Comparison of ENCODE assay signal across 2 cellular contexts in genomic region chr6:121873595-121873994, GRCh38.
TF ChIP-seq lines count a peak whose summit lies in the region.

No MANE protein-coding gene starts in this region.

TF ChIP-seq in SK-N-SH, 30 proteins besides CTCF, POLR2A, EP300 and RAD21 (continued from another document):
- TF ChIP-seq, protein P1, sequence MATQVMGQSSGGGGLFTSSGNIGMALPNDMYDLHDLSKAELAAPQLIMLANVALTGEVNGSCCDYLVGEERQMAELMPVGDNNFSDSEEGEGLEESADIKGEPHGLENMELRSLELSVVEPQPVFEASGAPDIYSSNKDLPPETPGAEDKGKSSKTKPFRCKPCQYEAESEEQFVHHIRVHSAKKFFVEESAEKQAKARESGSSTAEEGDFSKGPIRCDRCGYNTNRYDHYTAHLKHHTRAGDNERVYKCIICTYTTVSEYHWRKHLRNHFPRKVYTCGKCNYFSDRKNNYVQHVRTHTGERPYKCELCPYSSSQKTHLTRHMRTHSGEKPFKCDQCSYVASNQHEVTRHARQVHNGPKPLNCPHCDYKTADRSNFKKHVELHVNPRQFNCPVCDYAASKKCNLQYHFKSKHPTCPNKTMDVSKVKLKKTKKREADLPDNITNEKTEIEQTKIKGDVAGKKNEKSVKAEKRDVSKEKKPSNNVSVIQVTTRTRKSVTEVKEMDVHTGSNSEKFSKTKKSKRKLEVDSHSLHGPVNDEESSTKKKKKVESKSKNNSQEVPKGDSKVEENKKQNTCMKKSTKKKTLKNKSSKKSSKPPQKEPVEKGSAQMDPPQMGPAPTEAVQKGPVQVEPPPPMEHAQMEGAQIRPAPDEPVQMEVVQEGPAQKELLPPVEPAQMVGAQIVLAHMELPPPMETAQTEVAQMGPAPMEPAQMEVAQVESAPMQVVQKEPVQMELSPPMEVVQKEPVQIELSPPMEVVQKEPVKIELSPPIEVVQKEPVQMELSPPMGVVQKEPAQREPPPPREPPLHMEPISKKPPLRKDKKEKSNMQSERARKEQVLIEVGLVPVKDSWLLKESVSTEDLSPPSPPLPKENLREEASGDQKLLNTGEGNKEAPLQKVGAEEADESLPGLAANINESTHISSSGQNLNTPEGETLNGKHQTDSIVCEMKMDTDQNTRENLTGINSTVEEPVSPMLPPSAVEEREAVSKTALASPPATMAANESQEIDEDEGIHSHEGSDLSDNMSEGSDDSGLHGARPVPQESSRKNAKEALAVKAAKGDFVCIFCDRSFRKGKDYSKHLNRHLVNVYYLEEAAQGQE (IDR thresholded peaks at IDR 0.05; ENCODE audit: low read depth, low read length) = no peak
- no peak for TF ChIP-seq CHD2 (IDR thresholded peaks at IDR 0.05; ENCODE audit: low read length, partially characterized antibody)

TF ChIP-seq in SK-N-SH treated with all-trans-retinoic acid at 6 μM for 48 hours, 23 proteins besides CTCF, POLR2A, EP300 and RAD21 (continued from another document):
- TF ChIP-seq, protein P2, sequence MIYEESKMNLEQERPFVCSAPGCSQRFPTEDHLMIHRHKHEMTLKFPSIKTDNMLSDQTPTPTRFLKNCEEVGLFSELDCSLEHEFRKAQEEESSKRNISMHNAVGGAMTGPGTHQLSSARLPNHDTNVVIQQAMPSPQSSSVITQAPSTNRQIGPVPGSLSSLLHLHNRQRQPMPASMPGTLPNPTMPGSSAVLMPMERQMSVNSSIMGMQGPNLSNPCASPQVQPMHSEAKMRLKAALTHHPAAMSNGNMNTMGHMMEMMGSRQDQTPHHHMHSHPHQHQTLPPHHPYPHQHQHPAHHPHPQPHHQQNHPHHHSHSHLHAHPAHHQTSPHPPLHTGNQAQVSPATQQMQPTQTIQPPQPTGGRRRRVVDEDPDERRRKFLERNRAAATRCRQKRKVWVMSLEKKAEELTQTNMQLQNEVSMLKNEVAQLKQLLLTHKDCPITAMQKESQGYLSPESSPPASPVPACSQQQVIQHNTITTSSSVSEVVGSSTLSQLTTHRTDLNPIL (CRISPR knock-in tag; IDR thresholded peaks at IDR 0.05; ENCODE audit: low read depth) = no peak
- TF ChIP-seq TCF4 (CRISPR knock-in tag; IDR thresholded peaks at IDR 0.05; ENCODE audit: borderline replicate concordance) (no peak), RARB (CRISPR knock-in tag; IDR thresholded peaks at IDR 0.05) (no peak), ARNTL (CRISPR knock-in tag; IDR thresholded peaks at IDR 0.05; ENCODE audit: borderline replicate concordance, low read depth) (no peak), TOX (CRISPR knock-in tag; IDR thresholded peaks at IDR 0.05; ENCODE audit: borderline replicate concordance) (no peak), ZNF565 (CRISPR knock-in tag; conservative IDR thresholded peaks at IDR 0.05; ENCODE audit: low read depth) (no peak), PPARA (CRISPR knock-in tag; IDR thresholded peaks at IDR 0.05; ENCODE audit: borderline replicate concordance) (no peak), BACH2 (CRISPR knock-in tag; IDR thresholded peaks at IDR 0.05; ENCODE audit: borderline replicate concordance) (no peak)
- TF ChIP-seq, protein P3, sequence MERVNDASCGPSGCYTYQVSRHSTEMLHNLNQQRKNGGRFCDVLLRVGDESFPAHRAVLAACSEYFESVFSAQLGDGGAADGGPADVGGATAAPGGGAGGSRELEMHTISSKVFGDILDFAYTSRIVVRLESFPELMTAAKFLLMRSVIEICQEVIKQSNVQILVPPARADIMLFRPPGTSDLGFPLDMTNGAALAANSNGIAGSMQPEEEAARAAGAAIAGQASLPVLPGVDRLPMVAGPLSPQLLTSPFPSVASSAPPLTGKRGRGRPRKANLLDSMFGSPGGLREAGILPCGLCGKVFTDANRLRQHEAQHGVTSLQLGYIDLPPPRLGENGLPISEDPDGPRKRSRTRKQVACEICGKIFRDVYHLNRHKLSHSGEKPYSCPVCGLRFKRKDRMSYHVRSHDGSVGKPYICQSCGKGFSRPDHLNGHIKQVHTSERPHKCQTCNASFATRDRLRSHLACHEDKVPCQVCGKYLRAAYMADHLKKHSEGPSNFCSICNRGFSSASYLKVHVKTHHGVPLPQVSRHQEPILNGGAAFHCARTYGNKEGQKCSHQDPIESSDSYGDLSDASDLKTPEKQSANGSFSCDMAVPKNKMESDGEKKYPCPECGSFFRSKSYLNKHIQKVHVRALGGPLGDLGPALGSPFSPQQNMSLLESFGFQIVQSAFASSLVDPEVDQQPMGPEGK (CRISPR knock-in tag; IDR thresholded peaks at IDR 0.05; ENCODE audit: borderline replicate concordance) = no peak
